8 cellular contexts compared by ENCODE assay signal in genomic region chr17:3669085-3669347, GRCh38. TPM values are rescaled to one million over a fixed set of nuclear protein-coding genes. Genes with fewer than 3 reads are reported as not detected.
DNase-seq lines count a peak whose midpoint lies in the region; ATAC-seq and TF ChIP-seq lines count a peak whose summit lies in the region.

No MANE protein-coding gene starts in this region.

- TF ChIP-seq CTCF in AG10803 (conservative IDR thresholded peaks at IDR 0.05; ENCODE audit: low read length) = no peak
- TF ChIP-seq CTCF in astrocyte of the cerebellum (IDR thresholded peaks at IDR 0.05; ENCODE audit: low read depth, low read length, missing control alignments) = no peak
- TF ChIP-seq CTCF in mesothelial cell of epicardium (IDR thresholded peaks at IDR 0.05; ENCODE audit: unreplicated experiment) = no peak

- H3K4me3 ChIP-seq in AG10803 (ENCODE audit: low read length) (peak overlapping the region; percentile 89), astrocyte of the cerebellum (ENCODE audit: low read depth, low read length) (peak overlapping the region; percentile 99)

- H3K9me3 Mint-ChIP-seq in mesothelial cell of epicardium = no peaks in the 10 kb centered on the region

- peak overlapping the region; percentile 94 for H3K27ac Mint-ChIP-seq in mesothelial cell of epicardium

- peaks cover 11% of the 10 kb centered on the region for H3K36me3 Mint-ChIP-seq in mesothelial cell of epicardium

- peaks cover 32% of the 10 kb centered on the region for H3K4me1 Mint-ChIP-seq in mesothelial cell of epicardium

- in situ Hi-C loops in astrocyte of the cerebellum (cut with HindIII; ENCODE audit: low sequenced_read_pairs) = no loop called here

- peak overlapping the region; percentile 85 for H3K4me3 Mint-ChIP-seq in mesothelial cell of epicardium

- H3K27me3 Mint-ChIP-seq in mesothelial cell of epicardium (ENCODE audit: low read depth) = no peaks in the 10 kb centered on the region

- ATAC-seq in HG02571 (IDR thresholded peaks at IDR 0.05; ENCODE audit: unreplicated experiment) (peak; percentile 5), GM21529 (IDR thresholded peaks at IDR 0.05; ENCODE audit: unreplicated experiment) (no peak)

- DNase-seq in AG10803 (ENCODE audit: low read depth) = no peak
- no peak for DNase-seq in astrocyte of the cerebellum (ENCODE audit: low read depth)
- no peak for DNase-seq in mesothelial cell of epicardium (ENCODE audit: low spot score in 2 of 2, unreplicated experiment in 2 of 2)
- no peak for DNase-seq in HCEC 1CT
- no peak for DNase-seq in NCI-H2081 treated with DMSO at 0.1 percent for 48 hours (lab: John Stamatoyannopoulos, UW)
- no peak for DNase-seq in NCI-H82 treated with DMSO at 0.1 percent for 48 hours (lab: John Stamatoyannopoulos, UW; ENCODE audit: unreplicated experiment)

RNA-seq across cellular contexts. Expression of gene EMC6, which starts 0.4 kb away (rescaled TPM):
- total RNA-seq in mesothelial cell of epicardium = 33.1 to 36.5 TPM (median 33.6 TPM) in 3 replicates

RNA-seq across cellular contexts. Expression of gene TAX1BP3, which starts 0.6 kb away (rescaled TPM):
- 133 to 136 TPM (median 135 TPM) in 3 replicates for total RNA-seq in mesothelial cell of epicardium

RNA-seq across cellular contexts. Expression of gene P2RX5, which starts 26.9 kb away (rescaled TPM):
- total RNA-seq in mesothelial cell of epicardium = 0.18 to 0.66 TPM (median 0.24 TPM) in 3 replicates

RNA-seq across cellular contexts. Expression of gene CTNS, which starts 32.5 kb away (rescaled TPM):
- total RNA-seq in mesothelial cell of epicardium = 11.1 to 13.4 TPM (median 12.0 TPM) in 3 replicates

RNA-seq across cellular contexts. Expression of gene SHPK, which starts 33.0 kb away (rescaled TPM):
- total RNA-seq in mesothelial cell of epicardium = 17.6 to 19.3 TPM (median 18.9 TPM) in 3 replicates
